25 cellular contexts compared by ENCODE assay signal in genomic region chr10:52659085-52659484, GRCh38.
DNase-seq lines count a peak whose midpoint lies in the region; ATAC-seq and TF ChIP-seq lines count a peak whose summit lies in the region.
"Had no signal": no experiment of that assay in that cellular context is flagged by ENCODE, and none has a peak within 500 bp of the region (broad histone marks: within the 10 kb centered on the region; RNA-seq: fewer than 3 reads in every experiment).

No MANE protein-coding gene starts in this region.

- H3K36me3 ChIP-seq in PC-3 (ENCODE audit: low read depth, low read length) (no peaks in the 10 kb centered on the region), WERI-Rb-1 (no peaks in the 10 kb centered on the region)
- H3K36me3 ChIP-seq: BE2C, BLaER1 had no signal

- intact Hi-C loops in PC-3 (cut with micrococcal nuclease) = no loop called here

- H4K20me1 ChIP-seq in PC-3 (ENCODE audit: low read length) = no peaks in the 10 kb centered on the region
- H4K20me1 ChIP-seq: BLaER1 had no signal

- H3K9me2 ChIP-seq in PC-3 (replicated peaks; ENCODE audit: low read length) = no peaks in the 10 kb centered on the region

- no peak overlapping the region for H2AFZ ChIP-seq in PC-3 (ENCODE audit: low read length)

- H3F3A ChIP-seq in PC-3 (ENCODE audit: low read length, unreplicated experiment) = no peaks in the 10 kb centered on the region

- H3K4me3 ChIP-seq in PC-3 (ENCODE audit: low read length) (no peak overlapping the region), fibroblast of pulmonary artery (replicated peaks; ENCODE audit: low read depth, low read length) (no peak overlapping the region), WERI-Rb-1 (ENCODE audit: low read depth, low read length) (no peak overlapping the region)
- H3K4me3 ChIP-seq: BLaER1, GM12878 had no signal

- no peak overlapping the region for H3K9ac ChIP-seq in PC-3 (ENCODE audit: low read length)
- H3K9ac ChIP-seq: BLaER1 had no signal

- H3K27me3 ChIP-seq in PC-3 (ENCODE audit: low read length) (no peaks in the 10 kb centered on the region), WERI-Rb-1 (ENCODE audit: insufficient read depth, low read depth, severe bottlenecking) (no peaks in the 10 kb centered on the region)
- H3K27me3 ChIP-seq: BE2C, BLaER1 had no signal

- DNase-seq in PC-3 (no peak), dermis blood vessel endothelial cell (peak; percentile 74), fibroblast of pulmonary artery (ENCODE audit: low read depth) (peak; percentile 70), pulmonary artery endothelial cell (ENCODE audit: low read depth, low spot score) (peak; percentile 55), retina (no peak), WERI-Rb-1 (no peak)
- DNase-seq: 8988T; ACHN; BE2C; C1 segment of cervical spinal cord; CD4-positive, alpha-beta memory T cell; CD4-positive, CD25-positive, alpha-beta regulatory T cell; CD8-positive, alpha-beta memory T cell; COR-L47; DMS 273 treated with DMSO at 0.1 percent for 48 hours; DMS153; DMS53; DMS79; DND-41; EL; GDM1 had no signal

- ATAC-seq in PC-3 = peak; percentile 59
- no peak for ATAC-seq in GM21367 (IDR thresholded peaks at IDR 0.05; ENCODE audit: unreplicated experiment)
- no peak for ATAC-seq in GM18867 (IDR thresholded peaks at IDR 0.05; ENCODE audit: unreplicated experiment)
- ATAC-seq: GM12878 had no signal

- H3K4me1 ChIP-seq in PC-3 (ENCODE audit: insufficient read depth, low read length) = no peaks in the 10 kb centered on the region
- H3K4me1 ChIP-seq: BLaER1 had no signal

- no peaks in the 10 kb centered on the region for H3K79me2 ChIP-seq in PC-3 (ENCODE audit: low read length)

- H3K4me2 ChIP-seq in PC-3 (ENCODE audit: low read length) = no peak overlapping the region
- H3K4me2 ChIP-seq: BLaER1 had no signal

- H3K9me3 ChIP-seq in PC-3 (ENCODE audit: low read length) (no peaks in the 10 kb centered on the region), WERI-Rb-1 (ENCODE audit: severe bottlenecking) (no peaks in the 10 kb centered on the region)
- H3K9me3 ChIP-seq: BE2C, BLaER1 had no signal

- H3K27ac ChIP-seq in PC-3 (ENCODE audit: low read length) (no peak overlapping the region), WERI-Rb-1 (no peak overlapping the region)
- H3K27ac ChIP-seq: BLaER1 had no signal

- no TSS peak for BruUV-seq in PC-3 (replicated peaks; lab: Mats Ljungman, UMichigan)

- CTCF ChIA-PET in PC-3 (lab: Charles Lee) = interaction anchor here (0.6 kb wide), 1 partner anchor 32 kb away, joined by 8 read pairs; no protein-coding TSS in a partner anchor

- POLR2A ChIA-PET in PC-3 (lab: Charles Lee; ENCODE audit: unreplicated experiment) = interaction anchor here (0.6 kb wide), 1 partner anchor 186 kb away, joined by 8 read pairs; no protein-coding TSS in a partner anchor

- TF ChIP-seq CTCF in PC-3 (conservative IDR thresholded peaks at IDR 0.05; ENCODE audit: low read depth, low read length) = no peak
- TF ChIP-seq CTCF in fibroblast of pulmonary artery (IDR thresholded peaks at IDR 0.05; ENCODE audit: low read length, missing control alignments) = no peak
- no peak for TF ChIP-seq CTCF in WERI-Rb-1 (IDR thresholded peaks at IDR 0.05; ENCODE audit: low read depth, low read length)

Comparison
In these comparisons a context has a peak if more than half of its experiments do, and no peak if none do; other contexts are left out.
1. DNase-seq: peak in dermis blood vessel endothelial cell (single experiment), fibroblast of pulmonary artery (single experiment) and pulmonary artery endothelial cell (single experiment); none in PC-3 (single experiment), retina (single experiment) and WERI-Rb-1 (single experiment).